19 cellular contexts compared by ENCODE assay signal in genomic region chr2:166637051-166637450, GRCh38.
A peak's percentile ranks its signal among the peaks of the same experiment; 100 is the strongest.
DNase-seq lines count a peak whose midpoint lies in the region; TF ChIP-seq lines count a peak whose summit lies in the region.
"Had no signal": no experiment of that assay in that cellular context is flagged by ENCODE, and none has a peak within 500 bp of the region (broad histone marks: within the 10 kb centered on the region; RNA-seq: fewer than 3 reads in every experiment).

No MANE protein-coding gene starts in this region.

- H4K20me1 ChIP-seq in osteoblast (ENCODE audit: insufficient read depth, low read length), result no peaks in the 10 kb centered on the region

- H3K27me3 ChIP-seq in testis, result no peaks in the 10 kb centered on the region
- H3K27me3 ChIP-seq in osteoblast (ENCODE audit: insufficient read depth, low read length), result no peaks in the 10 kb centered on the region
- H3K27me3 ChIP-seq: BE2C had no signal

- no peak overlapping the region for H2AFZ ChIP-seq in osteoblast (ENCODE audit: low read length)

- H3K9me3 ChIP-seq in testis (no peaks in the 10 kb centered on the region), osteoblast (ENCODE audit: low read depth, low read length) (no peaks in the 10 kb centered on the region)
- H3K9me3 ChIP-seq: BE2C, HAP-1 had no signal

- no peak overlapping the region for H3K4me2 ChIP-seq in osteoblast (ENCODE audit: insufficient read depth, low read length)

- H3K27ac ChIP-seq in testis (no peak overlapping the region), substantia nigra (ENCODE audit: low read depth, low read length, poor library complexity, severe bottlenecking) (no peak overlapping the region), osteoblast (ENCODE audit: low read depth, low read length) (no peak overlapping the region)

- intact Hi-C loops in testis (cut with DNase I; ENCODE audit: low total_unique reads), result no loop called here

- H3K79me2 ChIP-seq in osteoblast (ENCODE audit: insufficient read depth, low read length), result no peaks in the 10 kb centered on the region

- peak; percentile 11 for DNase-seq in EH (ENCODE audit: low read depth)
- peak; percentile 52 for DNase-seq in H4 (ENCODE audit: low spot score)
- DNase-seq in OCI-M1 (lab: John Stamatoyannopoulos, UW), result peak; percentile 58
- peak; percentile 16 for DNase-seq in fibroblast of peridontal ligament (ENCODE audit: extremely low read depth)
- no peak for DNase-seq in testis
- DNase-seq in RPMI8226, result no peak
- DNase-seq in substantia nigra (lab: John Stamatoyannopoulos, UW), result no peak
- DNase-seq in osteoblast (ENCODE audit: insufficient read length, low spot score, missing footprints), result no peak
- DNase-seq: ACHN; BE2C; C1 segment of cervical spinal cord; CD4-positive, CD25-positive, alpha-beta regulatory T cell; CD8-positive, alpha-beta memory T cell; COR-L47; DMS79 treated with DMSO at 0.1 percent for 48 hours; EL; KBM-7 had no signal

- TF ChIP-seq POLR2A in testis (IDR thresholded peaks at IDR 0.05), result no peak

- TF ChIP-seq CTCF in testis (IDR thresholded peaks at IDR 0.05) (no peak), osteoblast (IDR thresholded peaks at IDR 0.05; ENCODE audit: extremely low read depth, low read depth, low read length) (no peak)

- WGBS in testis, 2 donors, result 88 to 96% methylated on average over 1 of the region's 1 CpG

- H3K36me3 ChIP-seq in testis (ENCODE audit: low read depth, missing control alignments), result no peaks in the 10 kb centered on the region
- H3K36me3 ChIP-seq in osteoblast (ENCODE audit: insufficient read depth, low read length), result no peaks in the 10 kb centered on the region
- H3K36me3 ChIP-seq: BE2C, HAP-1 had no signal

- H3K4me1 ChIP-seq in testis (no peaks in the 10 kb centered on the region), osteoblast (ENCODE audit: insufficient read depth, low read length) (no peaks in the 10 kb centered on the region)
- H3K4me1 ChIP-seq: HAP-1 had no signal

- H3K4me3 ChIP-seq in testis (no peak overlapping the region), osteoblast (ENCODE audit: insufficient read depth, low read length) (no peak overlapping the region)
- H3K4me3 ChIP-seq: GM12878, HAP-1 had no signal

Comparison
In these comparisons a context has a peak if more than half of its experiments do, and no peak if none do; other contexts are left out.
1. DNase-seq: peak in EH (single experiment), H4 (single experiment), OCI-M1 (single experiment) and fibroblast of peridontal ligament (single experiment); none in testis (single experiment), RPMI8226 (single experiment), substantia nigra (0 of 49) and osteoblast (single experiment).